In the genomic region with DNA sequence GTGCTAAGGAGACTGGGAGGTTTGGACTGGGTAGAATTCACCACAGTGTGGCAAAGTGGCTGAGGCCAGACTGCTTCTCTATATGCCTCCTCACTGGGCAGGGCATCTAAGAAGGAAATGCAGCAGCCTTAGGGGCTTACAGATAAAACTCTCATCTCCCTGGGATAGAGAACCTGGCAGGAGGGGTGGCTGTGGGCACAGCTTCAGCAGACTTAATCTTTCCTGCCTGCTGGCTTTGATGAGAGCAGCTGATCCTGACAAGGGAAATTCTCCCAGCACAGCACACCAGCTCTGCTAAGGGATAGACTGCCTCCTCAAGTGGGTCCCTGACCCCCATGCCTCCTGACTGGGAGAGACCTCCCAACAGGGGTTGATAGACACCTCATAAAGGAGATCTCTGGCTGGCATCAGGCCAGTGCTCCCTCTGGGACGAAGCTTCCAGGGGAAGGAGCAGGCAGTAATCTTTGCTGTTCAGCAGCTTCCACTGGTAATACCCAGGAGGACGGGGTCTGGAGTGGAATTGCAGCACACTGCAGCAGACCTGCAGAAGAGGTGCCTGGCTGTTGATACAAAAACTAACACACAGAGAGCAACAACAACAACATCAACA, we compare ENCODE assay signal across 19 cellular contexts.
"Had no signal": no experiment of that assay in that cellular context is flagged by ENCODE, and none has a peak within 500 bp of the region (broad histone marks: within the 10 kb centered on the region; RNA-seq: fewer than 3 reads in every experiment).

No MANE protein-coding gene starts in this region.

- H3K27me3 Mint-ChIP-seq: activated CD4-positive, alpha-beta memory T cell treated with anti-CD3 and anti-CD28 coated beads, Interleukin-2, amount 10 ng/mL, durations not matched to agents 7 days and 5 days; activated CD4-positive, alpha-beta T cell treated with anti-CD3 and anti-CD28 coated beads, Interleukin-2, amount 10 ng/mL, durations not matched to agents 24 days and 14 days; activated naive CD4-positive, alpha-beta T cell treated with anti-CD3 and anti-CD28 coated beads, Interleukin-2, amount 50 U/mL, for 24 hours; naive thymus-derived CD8-positive, alpha-beta T cell had no signal

- H3K4me1 ChIP-seq: body of pancreas, transverse colon, uterus had no signal

- DNase-seq: activated CD4-positive, alpha-beta memory T cell treated with anti-CD3 and anti-CD28 coated beads, Interleukin-2, amount 10 ng/mL, durations not matched to agents 7 days and 5 days; activated CD4-positive, alpha-beta T cell treated with anti-CD3 and anti-CD28 coated beads, Interleukin-2, amount 10 ng/mL, durations not matched to agents 24 days and 14 days; activated gamma-delta T cell treated with Interleukin-2 at 50 U/mL for 16 hours; anterior cingulate cortex; body of pancreas; caudate nucleus; dermis blood vessel endothelial cell; effector memory CD4-positive, alpha-beta T cell; foreskin melanocyte; mammary epithelial cell; naive thymus-derived CD8-positive, alpha-beta T cell; stimulated activated CD4-positive, alpha-beta T cell treated with anti-CD3 and anti-CD28 coated beads, Interleukin-1b, Interleukin-23, amount 100 ng/mL, for 48 hours; T-helper 9 cell; transverse colon had no signal

- H3K36me3 ChIP-seq: uterus had no signal

- H3K4me3 Mint-ChIP-seq: activated CD4-positive, alpha-beta memory T cell treated with anti-CD3 and anti-CD28 coated beads, Interleukin-2, amount 10 ng/mL, durations not matched to agents 7 days and 5 days; activated CD4-positive, alpha-beta T cell treated with anti-CD3 and anti-CD28 coated beads, Interleukin-2, amount 10 ng/mL, durations not matched to agents 24 days and 14 days; activated naive CD4-positive, alpha-beta T cell treated with anti-CD3 and anti-CD28 coated beads, Interleukin-2, amount 50 U/mL, for 24 hours; mesothelial cell of epicardium; naive thymus-derived CD8-positive, alpha-beta T cell had no signal

- H3K4me3 ChIP-seq: body of pancreas, transverse colon, uterus had no signal

- H3K27me3 ChIP-seq: body of pancreas, transverse colon, uterus had no signal

- H3K9me3 ChIP-seq: body of pancreas, uterus had no signal

- ATAC-seq: activated CD4-positive, CD25-positive, alpha-beta regulatory T cell treated with anti-CD3 and anti-CD28 coated beads, Interleukin-2, amount 50 U/mL, for 24 hours; body of pancreas; esophagus mucosa; naive thymus-derived CD8-positive, alpha-beta T cell had no signal

- H3K4me1 Mint-ChIP-seq: mesothelial cell of epicardium had no signal

- H3K27ac Mint-ChIP-seq: activated CD4-positive, alpha-beta memory T cell treated with anti-CD3 and anti-CD28 coated beads, Interleukin-2, amount 10 ng/mL, durations not matched to agents 7 days and 5 days; activated CD4-positive, alpha-beta T cell treated with anti-CD3 and anti-CD28 coated beads, Interleukin-2, amount 10 ng/mL, durations not matched to agents 24 days and 14 days; activated naive CD4-positive, alpha-beta T cell treated with anti-CD3 and anti-CD28 coated beads, Interleukin-2, amount 50 U/mL, for 24 hours; mesothelial cell of epicardium had no signal

- H3K9me3 Mint-ChIP-seq: activated CD4-positive, alpha-beta memory T cell treated with anti-CD3 and anti-CD28 coated beads, Interleukin-2, amount 10 ng/mL, durations not matched to agents 7 days and 5 days had no signal

- H3K27ac ChIP-seq: body of pancreas, transverse colon, uterus had no signal
